In genomic region chr4:7049295-7049694, GRCh38 we compare ENCODE assay signal across 26 cellular contexts.
"Had no signal": no experiment of that assay in that cellular context is flagged by ENCODE, and none has a peak within 500 bp of the region (broad histone marks: within the 10 kb centered on the region; RNA-seq: fewer than 3 reads in every experiment).

No MANE protein-coding gene starts in this region.

- ATAC-seq: activated T-cell treated with anti-CD3 and anti-CD28 coated beads, Interleukin-2, amount 50 U/mL, for 72 hours; body of pancreas; sciatic nerve; T-cell had no signal

- H3K27me3 ChIP-seq: body of pancreas, colonic mucosa, neutrophil, ovary had no signal

- DNase-seq: activated CD4-positive, alpha-beta memory T cell treated with anti-CD3 and anti-CD28 coated beads for 36 hours; activated CD4-positive, alpha-beta T cell treated with anti-CD3 and anti-CD28 coated beads for 48 hours; activated effector memory CD4-positive, alpha-beta T cell treated with Interleukin-2 at 50 U/mL for 16 hours; activated naive CD4-positive, alpha-beta T cell treated with anti-CD3 and anti-CD28 coated beads, Interleukin-2, amount 50 U/mL, for 16 hours; activated T-cell treated with anti-CD3 and anti-CD28 coated beads, Interleukin-2, amount 50 U/mL, for 72 hours; anterior cingulate cortex; cerebellar nuclear complex; colonic mucosa; effector CD8-positive, alpha-beta T cell; glutamatergic neuron; mammary epithelial cell; retina; stimulated activated CD4-positive, alpha-beta T cell treated with anti-CD3 and anti-CD28 coated beads, Interleukin-12 subunit alpha, Interleukin-12 subunit beta, amount 100 ng/mL, for 4 hours; stimulated activated CD4-positive, alpha-beta T cell treated with anti-CD3 and anti-CD28 coated beads, Interleukin-4, amount 100 ng/mL, for 1 hour; T-cell; trophoblast cell had no signal

- H3K4me3 ChIP-seq: body of pancreas, colonic mucosa, ovary, prostate gland, skin epidermis, thoracic aorta had no signal

- H3K27me3 Mint-ChIP-seq: activated CD4-positive, alpha-beta memory T cell treated with anti-CD3 and anti-CD28 coated beads for 36 hours; stimulated activated naive CD8-positive, alpha-beta T cell treated with anti-CD3 and anti-CD28 coated beads, Interleukin-15, Interleukin-2, amounts not matched to agents 100 ng/mL and 50 ng/mL, for 24 hours; T-cell had no signal

- H3K36me3 ChIP-seq: colonic mucosa, ovary had no signal

- H3K9me3 Mint-ChIP-seq: activated CD4-positive, alpha-beta memory T cell treated with anti-CD3 and anti-CD28 coated beads for 36 hours; activated T-cell treated with anti-CD3 and anti-CD28 coated beads, Interleukin-2, amount 50 U/mL, for 72 hours; nephron; stimulated activated naive CD8-positive, alpha-beta T cell treated with anti-CD3 and anti-CD28 coated beads, Interleukin-15, Interleukin-2, amounts not matched to agents 100 ng/mL and 50 ng/mL, for 24 hours; T-cell; T-helper 2 cell treated with Interferon-gamma antibody and Interleukin-4, amounts not matched to agents 5 μg/mL and 100 μg/mL, for 36 hours had no signal

- H3K9me3 ChIP-seq: body of pancreas, colonic mucosa, neutrophil, ovary, prostate gland, thoracic aorta had no signal

- H3K27ac Mint-ChIP-seq: activated CD4-positive, alpha-beta memory T cell treated with anti-CD3 and anti-CD28 coated beads for 36 hours; activated T-cell treated with anti-CD3 and anti-CD28 coated beads, Interleukin-2, amount 50 U/mL, for 72 hours; nephron; stimulated activated naive CD8-positive, alpha-beta T cell treated with anti-CD3 and anti-CD28 coated beads, Interleukin-15, Interleukin-2, amounts not matched to agents 100 ng/mL and 50 ng/mL, for 24 hours; T-helper 2 cell treated with Interferon-gamma antibody and Interleukin-4, amounts not matched to agents 5 μg/mL and 100 μg/mL, for 36 hours had no signal

- H3K4me3 Mint-ChIP-seq: activated CD4-positive, alpha-beta memory T cell treated with anti-CD3 and anti-CD28 coated beads for 36 hours; activated T-cell treated with anti-CD3 and anti-CD28 coated beads, Interleukin-2, amount 50 U/mL, for 72 hours; stimulated activated naive CD8-positive, alpha-beta T cell treated with anti-CD3 and anti-CD28 coated beads, Interleukin-15, Interleukin-2, amounts not matched to agents 100 ng/mL and 50 ng/mL, for 24 hours; T-helper 2 cell treated with Interferon-gamma antibody and Interleukin-4, amounts not matched to agents 5 μg/mL and 100 μg/mL, for 36 hours had no signal

- H3K27ac ChIP-seq: colonic mucosa, neutrophil, prostate gland, skin epidermis, thoracic aorta had no signal
